ENCODE assay signal across 17 cellular contexts in genomic region chr15:34076785-34077184, GRCh38.
"Had no signal": no experiment of that assay in that cellular context is flagged by ENCODE, and none has a peak within 500 bp of the region (broad histone marks: within the 10 kb centered on the region; RNA-seq: fewer than 3 reads in every experiment).

No MANE protein-coding gene starts in this region.

- H3K36me3 ChIP-seq: SJCRH30 had no signal

- FAIRE-seq: HepG2 had no signal

- H3K9ac ChIP-seq: KMS-11 had no signal

- H3K9me3 ChIP-seq: SJCRH30 had no signal

- DNase-seq: IMR-90, Kasumi-1, MM.1S, NCI-H1092 treated with DMSO at 0.1 percent for 48 hours, NCI-H1436, NCI-H187, NCI-H2029, NCI-H2081 treated with DMSO at 0.1 percent for 48 hours, NCI-H2227 treated with DMSO at 0.1 percent for 48 hours, NCI-H524, NCI-H526 treated with DMSO at 0.1 percent for 48 hours, NCI-H774, PC-3, SHP77 treated with DMSO at 0.1 percent for 48 hours, SJCRH30 had no signal

- H3K4me1 ChIP-seq: SJCRH30 had no signal

- H3K27me3 ChIP-seq: SJCRH30 had no signal

- H3K4me2 ChIP-seq: KMS-11 had no signal

- H3K27ac ChIP-seq: KMS-11, SJCRH30 had no signal

- H3K4me3 ChIP-seq: SJCRH30 had no signal
